Comparison of ENCODE assay signal across 14 cellular contexts in genomic region chr17:20565245-20565644, GRCh38. TPM values are rescaled to one million over a fixed set of nuclear protein-coding genes. Genes with fewer than 3 reads are reported as not detected.
"Had no signal": no experiment of that assay in that cellular context is flagged by ENCODE, and none has a peak within 500 bp of the region (broad histone marks: within the 10 kb centered on the region; RNA-seq: fewer than 3 reads in every experiment).

No MANE protein-coding gene starts in this region.

RNA-seq across cellular contexts. Expression of gene CDRT15L2, which starts 14.3 kb away (rescaled TPM):
- total RNA-seq: stomach, subcutaneous adipose tissue, temporal lobe, thoracic aorta, thyroid gland, tibial nerve, transverse colon, upper lobe of left lung, upper lobe of right lung, ureter, urinary bladder, uterus, vagina had no signal
- polyA plus RNA-seq: stomach, thymus, urinary bladder had no signal
